14 cellular contexts compared by ENCODE assay signal in genomic region chr6:34957184-34957904, GRCh38.
DNase-seq lines count a peak whose midpoint lies in the region; ATAC-seq and TF ChIP-seq lines count a peak whose summit lies in the region.
"Had no signal": no experiment of that assay in that cellular context is flagged by ENCODE, and none has a peak within 500 bp of the region (broad histone marks: within the 10 kb centered on the region; RNA-seq: fewer than 3 reads in every experiment).

No MANE protein-coding gene starts in this region.

- H4K20me1 ChIP-seq in BLaER1 treated with 17β-estradiol and CSF1 and Interleukin-3, amounts not matched to agents 10 nM and 100 nM: no peaks in the 10 kb centered on the region

- peak overlapping the region; percentile 40 to 85 (median 71) for H3K4me2 ChIP-seq in BLaER1 treated with 17β-estradiol and CSF1 and Interleukin-3, amounts not matched to agents 10 nM and 100 nM

- POLR2A ChIA-PET in WTC11 (lab: Charles Lee): interaction anchor here (0.6 kb wide), 1 partner anchor 375 kb away, joined by 3 read pairs; no protein-coding TSS in a partner anchor

- peaks cover 61 to 100% (median 87%) of the 10 kb centered on the region in 10 experiments for H3K4me1 ChIP-seq in BLaER1 treated with 17β-estradiol and CSF1 and Interleukin-3, amounts not matched to agents 10 nM and 100 nM
- H3K4me1 ChIP-seq in psoas muscle: peaks cover 24% of the 10 kb centered on the region

- H3K27me3 Mint-ChIP-seq in WTC11 (ENCODE audit: low read depth): no peaks in the 10 kb centered on the region
- H3K27me3 Mint-ChIP-seq: naive thymus-derived CD4-positive, alpha-beta T cell had no signal

- no peak overlapping the region for H3K4me3 Mint-ChIP-seq in WTC11
- H3K4me3 Mint-ChIP-seq: CD8-positive, alpha-beta T cell had no signal

- H3K36me3 Mint-ChIP-seq in WTC11: no peaks in the 10 kb centered on the region

- DNase-seq in WTC11 (ENCODE audit: low spot score) (no peak), left kidney (ENCODE audit: low read depth, low spot score) (peak; percentile 49), psoas muscle (no peak), amygdala (lab: John Stamatoyannopoulos, UW) (no peak), DMS 273 treated with DMSO at 0.1 percent for 48 hours (lab: John Stamatoyannopoulos, UW) (no peak), kidney tubule cell (ENCODE audit: low spot score) (no peak)
- DNase-seq: activated CD4-positive, CD25-positive, alpha-beta regulatory T cell treated with anti-CD3 and anti-CD28 coated beads, Interleukin-2, amount 50 U/mL, for 72 hours; CD8-positive, alpha-beta T cell; naive thymus-derived CD4-positive, alpha-beta T cell; NCI-H446; NK-92 treated with Interleukin-12 subunit alpha and Interleukin-12 subunit beta, amount 100 ng/mL, for 24 hours had no signal

- peak overlapping the region; percentile 66 to 87 (median 81) for H3K27ac ChIP-seq in BLaER1 treated with 17β-estradiol and CSF1 and Interleukin-3, amounts not matched to agents 10 nM and 100 nM
- peak overlapping the region; percentile 24 for H3K27ac ChIP-seq in psoas muscle
- H3K27ac ChIP-seq: epithelial cell of prostate had no signal

- H3K4me3 ChIP-seq in BLaER1 treated with 17β-estradiol and CSF1 and Interleukin-3, amounts not matched to agents 10 nM and 100 nM: no peak overlapping the region
- no peak overlapping the region for H3K4me3 ChIP-seq in psoas muscle

- ATAC-seq in WTC11 (no peak), psoas muscle (no peak)
- ATAC-seq: CD8-positive, alpha-beta T cell; naive thymus-derived CD4-positive, alpha-beta T cell had no signal

- no peaks in the 10 kb centered on the region for H3K27me3 ChIP-seq in BLaER1 treated with 17β-estradiol and CSF1 and Interleukin-3, amounts not matched to agents 10 nM and 100 nM
- no peaks in the 10 kb centered on the region for H3K27me3 ChIP-seq in psoas muscle (ENCODE audit: insufficient read depth in 3 of 3, low read length in 2 of 3)

- H3K36me3 ChIP-seq in BLaER1 treated with 17β-estradiol and CSF1 and Interleukin-3, amounts not matched to agents 10 nM and 100 nM: peaks cover 0 to 8% (median 0%) of the 10 kb centered on the region in 11 experiments; a peak in 4 of 22 replicates
- no peaks in the 10 kb centered on the region for H3K36me3 ChIP-seq in psoas muscle (ENCODE audit: insufficient read depth in 1 of 2, low read depth in 1 of 2)

- intact Hi-C loops in psoas muscle (cut with DNase I): no loop called here

- 59 to 71% (median 66%) methylated on average over 3 of the region's 3 CpGs for WGBS in psoas muscle, 3 donors

- CTCF ChIA-PET in WTC11 (lab: Charles Lee): no interaction called here

- H3K9me3 Mint-ChIP-seq in WTC11: no peaks in the 10 kb centered on the region
- H3K9me3 Mint-ChIP-seq: activated T-helper 2 cell treated with anti-CD3 and anti-CD28 coated beads, Interferon-gamma antibody, Interleukin-2, Interleukin-4, amounts not matched to agents 10 μg/mL and 5 μg/mL and 100 μg/mL, durations not matched to agents 14 hours and 24 hours and 36 hours; CD8-positive, alpha-beta T cell; naive thymus-derived CD4-positive, alpha-beta T cell had no signal

- no peaks in the 10 kb centered on the region for H3K9me3 ChIP-seq in BLaER1 treated with 17β-estradiol and CSF1 and Interleukin-3, amounts not matched to agents 10 nM and 100 nM (replicated peaks in 1 of 11)
- H3K9me3 ChIP-seq in psoas muscle: no peaks in the 10 kb centered on the region

- H3K27ac Mint-ChIP-seq in WTC11: 0 out of 2 replicates have a peak overlapping the region, but pooled peaks have one; percentile 43
- H3K27ac Mint-ChIP-seq: activated T-helper 2 cell treated with anti-CD3 and anti-CD28 coated beads, Interferon-gamma antibody, Interleukin-2, Interleukin-4, amounts not matched to agents 10 μg/mL and 5 μg/mL and 100 μg/mL, durations not matched to agents 14 hours and 24 hours and 36 hours; CD8-positive, alpha-beta T cell had no signal

- peaks cover 13% of the 10 kb centered on the region for H3K4me1 Mint-ChIP-seq in WTC11

- peak overlapping the region in 9 of 11 experiments; percentile 3 to 70 (median 50); a peak in 9 of 22 replicates for H3K9ac ChIP-seq in BLaER1 treated with 17β-estradiol and CSF1 and Interleukin-3, amounts not matched to agents 10 nM and 100 nM

- TF ChIP-seq CTCF in WTC11 (IDR thresholded peaks at IDR 0.05) (no peak), psoas muscle (IDR thresholded peaks at IDR 0.05) (no peak)

TF ChIP-seq in WTC11, 78 proteins besides CTCF, POLR2A, EP300 and RAD21 (continues in another document):
- TF ChIP-seq ZNF532 (CRISPR knock-in tag; IDR thresholded peaks at IDR 0.05; ENCODE audit: borderline replicate concordance): no peak
- no peak for TF ChIP-seq ZNF138 (CRISPR knock-in tag; conservative IDR thresholded peaks at IDR 0.05)
- no peak for TF ChIP-seq FOXP4 (CRISPR knock-in tag; IDR thresholded peaks at IDR 0.05)
- no peak for TF ChIP-seq IRF2 (CRISPR knock-in tag; IDR thresholded peaks at IDR 0.05; ENCODE audit: borderline replicate concordance, low read depth)
- no peak for TF ChIP-seq USF2 (CRISPR knock-in tag; IDR thresholded peaks at IDR 0.05)
- no peak for TF ChIP-seq CREM (CRISPR knock-in tag; IDR thresholded peaks at IDR 0.05)
- no peak for TF ChIP-seq NFE2L1 (CRISPR knock-in tag; IDR thresholded peaks at IDR 0.05)
- no peak for TF ChIP-seq FOXP1 (CRISPR knock-in tag; IDR thresholded peaks at IDR 0.05; ENCODE audit: borderline replicate concordance)
- no peak for TF ChIP-seq ATF1 (CRISPR knock-in tag; IDR thresholded peaks at IDR 0.05)
- no peak for TF ChIP-seq ERG (CRISPR knock-in tag; IDR thresholded peaks at IDR 0.05)
- TF ChIP-seq SP1 (CRISPR knock-in tag; conservative IDR thresholded peaks at IDR 0.05): no peak
